16 cellular contexts compared by ENCODE assay signal in genomic region chr17:39213852-39214251, GRCh38. TPM values are rescaled to one million over a fixed set of nuclear protein-coding genes. Genes with fewer than 3 reads are reported as not detected.
DNase-seq lines count a peak whose midpoint lies in the region; ATAC-seq, FAIRE-seq and TF ChIP-seq lines count a peak whose summit lies in the region.
"Had no signal": no experiment of that assay in that cellular context is flagged by ENCODE, and none has a peak within 500 bp of the region (broad histone marks: within the 10 kb centered on the region; RNA-seq: fewer than 3 reads in every experiment).

No MANE protein-coding gene starts in this region.

- intact Hi-C loops in IMR-90 (cut with micrococcal nuclease) (no loop called here), left lung (cut with DNase I) (no loop called here), Right ventricle myocardium superior (cut with DNase I) (no loop called here), colonic mucosa (cut with DNase I) (no loop called here)

- no peak overlapping the region for H2BK120ac ChIP-seq in IMR-90 (ENCODE audit: low read depth, low read length)

- BruUV-seq in IMR-90 (replicated peaks; lab: Mats Ljungman, UMichigan): no TSS peak

- POLR2A ChIA-PET in IMR-90 (lab: Charles Lee; ENCODE audit: unreplicated experiment): no interaction called here

- no peak for FAIRE-seq in astrocyte (lab: Jason Lieb, UNC)

- H2BK5ac ChIP-seq in IMR-90 (ENCODE audit: low read depth, low read length, poor library complexity, severe bottlenecking): no peak overlapping the region

- H2BK20ac ChIP-seq in IMR-90 (ENCODE audit: low read depth, low read length): no peak overlapping the region

- TF ChIP-seq POLR2A in IMR-90 (IDR thresholded peaks at IDR 0.05; ENCODE audit: low read depth, low read length) (no peak), suprapubic skin (IDR thresholded peaks at IDR 0.05) (no peak)

- H3K14ac ChIP-seq in IMR-90 (replicated peaks; ENCODE audit: low read depth, low read length): no peak overlapping the region

- H3K56ac ChIP-seq in IMR-90 (ENCODE audit: extremely low read depth, insufficient read depth, low read length): no peak overlapping the region

- H3K9me3 ChIP-seq in IMR-90 (ENCODE audit: control insufficient read depth, insufficient read depth, low read length) (no peaks in the 10 kb centered on the region), astrocyte (ENCODE audit: insufficient read depth, low read depth, low read length) (no peaks in the 10 kb centered on the region), left lung (no peaks in the 10 kb centered on the region), colonic mucosa (no peaks in the 10 kb centered on the region), suprapubic skin (no peaks in the 10 kb centered on the region)
- H3K9me3 ChIP-seq: Caco-2, neutrophil had no signal

- no peaks in the 10 kb centered on the region for H3K79me1 ChIP-seq in IMR-90 (ENCODE audit: low read depth in 1 of 2, low read length in 2 of 2)

- TF ChIP-seq CTCF in IMR-90 (conservative IDR thresholded peaks at IDR 0.05; ENCODE audit: low read depth, low read length): no peak
- no peak for TF ChIP-seq CTCF in astrocyte (IDR thresholded peaks at IDR 0.05; ENCODE audit: insufficient read depth, low read depth, low read length)
- TF ChIP-seq CTCF in left lung (IDR thresholded peaks at IDR 0.05): no peak
- TF ChIP-seq CTCF in colonic mucosa (IDR thresholded peaks at IDR 0.05): no peak
- no peak for TF ChIP-seq CTCF in suprapubic skin (IDR thresholded peaks at IDR 0.05)

- H3K36me3 ChIP-seq in IMR-90 (ENCODE audit: control insufficient read depth, insufficient read depth, low read length): no peaks in the 10 kb centered on the region
- no peaks in the 10 kb centered on the region for H3K36me3 ChIP-seq in astrocyte (ENCODE audit: insufficient read depth, low read length)
- H3K36me3 ChIP-seq in left lung: no peaks in the 10 kb centered on the region
- no peaks in the 10 kb centered on the region for H3K36me3 ChIP-seq in colonic mucosa
- no peaks in the 10 kb centered on the region for H3K36me3 ChIP-seq in suprapubic skin
- H3K36me3 ChIP-seq: neutrophil had no signal

- no peak overlapping the region for H3K4me3 Mint-ChIP-seq in astrocyte (ENCODE audit: unreplicated experiment)
- H3K4me3 Mint-ChIP-seq: memory B cell; stimulated activated naive CD8-positive, alpha-beta T cell treated with anti-CD3 and anti-CD28 coated beads, Interleukin-15, Interleukin-2, amounts not matched to agents 100 ng/mL and 50 ng/mL, for 24 hours; T-helper 1 cell treated with Interleukin-12 subunit alpha and Interleukin-12 subunit beta and Interleukin-4 antibody, amounts not matched to agents 30 μg/mL and 1 μg/mL, for 36 hours had no signal

- H2AK5ac ChIP-seq in IMR-90 (ENCODE audit: low read depth, low read length): no peak overlapping the region

- 95% methylated on average over 6 of the region's 9 CpGs; no CpG with 5 or more reads in 1 of the 2 experiments for WGBS in IMR-90 (ENCODE audit: extremely low coverage in 2 of 2, insufficient read length in 1 of 2), 2 experiments
- WGBS in suprapubic skin: 98% methylated on average over 4 of the region's 9 CpGs

- no peaks in the 10 kb centered on the region for H3K79me2 ChIP-seq in astrocyte (ENCODE audit: insufficient read depth, low read length)

- no peak overlapping the region for H3K27ac Mint-ChIP-seq in astrocyte (ENCODE audit: unreplicated experiment)
- H3K27ac Mint-ChIP-seq: memory B cell; stimulated activated naive CD8-positive, alpha-beta T cell treated with anti-CD3 and anti-CD28 coated beads, Interleukin-15, Interleukin-2, amounts not matched to agents 100 ng/mL and 50 ng/mL, for 24 hours; T-helper 1 cell treated with Interleukin-12 subunit alpha and Interleukin-12 subunit beta and Interleukin-4 antibody, amounts not matched to agents 30 μg/mL and 1 μg/mL, for 36 hours had no signal

- no peak overlapping the region for H4K91ac ChIP-seq in IMR-90 (ENCODE audit: insufficient read depth, low read depth, low read length)

- H3K9me3 Mint-ChIP-seq in astrocyte (ENCODE audit: unreplicated experiment): no peaks in the 10 kb centered on the region
- H3K9me3 Mint-ChIP-seq: memory B cell; stimulated activated naive CD8-positive, alpha-beta T cell treated with anti-CD3 and anti-CD28 coated beads, Interleukin-15, Interleukin-2, amounts not matched to agents 100 ng/mL and 50 ng/mL, for 24 hours; T-helper 1 cell treated with Interleukin-12 subunit alpha and Interleukin-12 subunit beta and Interleukin-4 antibody, amounts not matched to agents 30 μg/mL and 1 μg/mL, for 36 hours had no signal

- DNase-seq in A172 (ENCODE audit: low spot score) (peak; percentile 81), IMR-90 (peak; percentile 22), astrocyte (ENCODE audit: low read depth) (peak; percentile 34), left lung (peak in 1 of 2 donors; percentile 81), Right ventricle myocardium superior (no peak), AML-193 (lab: John Stamatoyannopoulos, UW) (no peak), colonic mucosa (no peak), suprapubic skin (ENCODE audit: low spot score in 2 of 2) (no peak)
- DNase-seq: activated T-cell treated with anti-CD3 and anti-CD28 coated beads, Interleukin-2, amount 50 U/mL, for 48 hours; amniotic stem cell; Caco-2; dorsolateral prefrontal cortex had no signal

- dilution Hi-C loops in IMR-90 (cut with HindIII; ENCODE audit: low sequenced_read_pairs, unreplicated experiment): no loop called here

- H3K36me3 Mint-ChIP-seq in astrocyte (ENCODE audit: low read depth, unreplicated experiment): no peaks in the 10 kb centered on the region
- H3K36me3 Mint-ChIP-seq: memory B cell had no signal

- H4K5ac ChIP-seq in IMR-90 (ENCODE audit: low read depth, low read length): no peak overlapping the region

- H3K27me3 ChIP-seq in IMR-90 (ENCODE audit: control insufficient read depth, insufficient read depth, low read length) (peaks cover 34% of the 10 kb centered on the region), astrocyte (ENCODE audit: insufficient read depth, low read length) (peaks cover 14% of the 10 kb centered on the region), left lung (peaks cover 0 to 77% of the 10 kb centered on the region in 2 donors), colonic mucosa (no peaks in the 10 kb centered on the region), suprapubic skin (peaks cover 6% of the 10 kb centered on the region)

- H3K4me2 ChIP-seq in IMR-90 (ENCODE audit: low read depth, low read length) (no peak overlapping the region), astrocyte (ENCODE audit: low read length) (no peak overlapping the region)

- ATAC-seq in IMR-90 (ENCODE audit: low read depth) (no peak), left lung (peak; percentile 66), Right ventricle myocardium superior (ENCODE audit: poor library complexity) (no peak)

- H3K27me3 Mint-ChIP-seq in astrocyte (ENCODE audit: low read depth, unreplicated experiment): peaks cover 46% of the 10 kb centered on the region

- TF ChIP-seq RAD21 in IMR-90 (IDR thresholded peaks at IDR 0.05; ENCODE audit: low read length): no peak

- no peak overlapping the region for H3K18ac ChIP-seq in IMR-90 (ENCODE audit: low read depth, low read length)

- no peak overlapping the region for H3K4ac ChIP-seq in IMR-90 (ENCODE audit: low read depth, low read length)

- no peak overlapping the region for H2BK15ac ChIP-seq in IMR-90 (ENCODE audit: low read depth, low read length)

- H3K9ac ChIP-seq in IMR-90 (ENCODE audit: low read depth, low read length) (no peak overlapping the region), astrocyte (ENCODE audit: low read length) (no peak overlapping the region), colonic mucosa (ENCODE audit: low read depth in 2 of 2, low read length in 2 of 2) (no peak overlapping the region)

- H4K8ac ChIP-seq in IMR-90 (ENCODE audit: low read depth in 2 of 2, low read length in 2 of 2): no peak overlapping the region

- no peak overlapping the region for H3K27ac ChIP-seq in IMR-90 (ENCODE audit: insufficient read depth, low read length)
- H3K27ac ChIP-seq in astrocyte (ENCODE audit: low read depth, low read length): no peak overlapping the region
- no peak overlapping the region for H3K27ac ChIP-seq in left lung
- H3K27ac ChIP-seq in colonic mucosa: no peak overlapping the region
- no peak overlapping the region for H3K27ac ChIP-seq in suprapubic skin
- H3K27ac ChIP-seq: neutrophil had no signal

- H2AFZ ChIP-seq in IMR-90 (replicated peaks; ENCODE audit: low read length, poor library complexity) (peak overlapping the region; percentile 58), astrocyte (ENCODE audit: low read depth, low read length) (no peak overlapping the region)

- H3K23ac ChIP-seq in IMR-90 (ENCODE audit: low read depth, low read length): no peak overlapping the region

- in situ Hi-C loops in IMR-90 (cut with MboI; ENCODE audit: low sequenced_read_pairs): no loop called here

- H2AK9ac ChIP-seq in IMR-90 (replicated peaks; ENCODE audit: low read depth, low read length, poor library complexity): no peak overlapping the region

- no peak for TF ChIP-seq EP300 in suprapubic skin (IDR thresholded peaks at IDR 0.05)

- CTCF ChIA-PET in IMR-90 (lab: Yijun Ruan, JAX): no interaction called here

- peaks cover 10% of the 10 kb centered on the region for H3K4me1 ChIP-seq in IMR-90 (ENCODE audit: control insufficient read depth, insufficient read depth, low read length)
- H3K4me1 ChIP-seq in astrocyte (ENCODE audit: insufficient read depth, low read length): peaks cover 13% of the 10 kb centered on the region
- peaks cover 7 to 20% of the 10 kb centered on the region in 2 donors for H3K4me1 ChIP-seq in left lung
- peaks cover 12% of the 10 kb centered on the region for H3K4me1 ChIP-seq in colonic mucosa
- H3K4me1 ChIP-seq in suprapubic skin: peaks cover 48% of the 10 kb centered on the region
- H3K4me1 ChIP-seq: Caco-2 had no signal

- peaks cover 2% of the 10 kb centered on the region for H3K4me1 Mint-ChIP-seq in astrocyte (ENCODE audit: low read depth, unreplicated experiment)

- H3K4me3 ChIP-seq in IMR-90 (ENCODE audit: insufficient read depth, low read depth, low read length) (no peak overlapping the region), astrocyte (ENCODE audit: insufficient read depth, low read depth, low read length) (no peak overlapping the region), left lung (no peak overlapping the region), colonic mucosa (no peak overlapping the region), suprapubic skin (no peak overlapping the region)
- H3K4me3 ChIP-seq: dorsolateral prefrontal cortex had no signal

- H4K20me1 ChIP-seq in IMR-90 (ENCODE audit: insufficient read depth, low read length) (no peaks in the 10 kb centered on the region), astrocyte (ENCODE audit: insufficient read depth, low read length) (no peaks in the 10 kb centered on the region)

- peaks cover 7% of the 10 kb centered on the region for H3K9me1 ChIP-seq in IMR-90 (ENCODE audit: insufficient read depth, low read length)

RNA-seq across cellular contexts. Expression of gene STAC2, which starts 11.9 kb away (rescaled TPM):
- 0.12 TPM in 1 of 2 replicates, not detected in the other for total RNA-seq in A172 (2014; rRNA removed; shearing (Covaris generic))
- total RNA-seq in IMR-90 (2012; rRNA removed): not detected in 2 replicates
- 0.02 and 0.03 TPM in 2 replicates for polyA plus RNA-seq in IMR-90 (2012; rRNA removed)
- 0.01 and 0.02 TPM in 2 replicates for polyA plus RNA-seq in IMR-90 (2012; cell fraction: cytosol; rRNA removed)
- polyA plus RNA-seq in IMR-90 (2012; cell fraction: nucleus; rRNA removed; ENCODE audit: low replicate concordance): 0.02 and 0.08 TPM in 2 replicates
- not detected in 2 replicates for total RNA-seq in astrocyte
- total RNA-seq in left lung: under 1 TPM; 0.17 to 0.55 TPM
- total RNA-seq in Right ventricle myocardium superior: 1.4 TPM
- total RNA-seq in colonic mucosa: under 1 TPM; 0.11 to 0.15 TPM
- total RNA-seq in suprapubic skin: 10 to 100 TPM; 10.9 to 26.4 (median 16.5) TPM

RNA-seq across cellular contexts. Expression of gene RPL19, which starts 13.8 kb away (rescaled TPM):
- total RNA-seq in A172 (2014; rRNA removed; shearing (Covaris generic)): 2,332 and 2,918 TPM in 2 replicates
- total RNA-seq in IMR-90 (2012; rRNA removed): 2,298 and 2,466 TPM in 2 replicates
- polyA plus RNA-seq in IMR-90 (2012; rRNA removed): 2,030 and 2,101 TPM in 2 replicates
- polyA plus RNA-seq in IMR-90 (2012; cell fraction: cytosol; rRNA removed): 3,418 and 5,498 TPM in 2 replicates
- 579 and 1,052 TPM in 2 replicates for polyA plus RNA-seq in IMR-90 (2012; cell fraction: nucleus; rRNA removed; ENCODE audit: low replicate concordance)
- total RNA-seq in astrocyte: 1,346 and 1,451 TPM in 2 replicates
- 1,000 to 10,000 TPM; 1,286 to 1,367 TPM for total RNA-seq in left lung
- total RNA-seq in Right ventricle myocardium superior: 934 TPM
- 1,000 to 10,000 TPM; 1,557 to 1,567 TPM for total RNA-seq in colonic mucosa
- 1,000 to 10,000 TPM; 2,327 to 3,514 (median 3,192) TPM for total RNA-seq in suprapubic skin

RNA-seq across cellular contexts. Expression of gene CACNB1, which starts 16.4 kb away (rescaled TPM):
- total RNA-seq in A172 (2014; rRNA removed; shearing (Covaris generic)): 4.0 and 4.5 TPM in 2 replicates
- total RNA-seq in IMR-90 (2012; rRNA removed) (2.5 TPM in 2 replicates), astrocyte (16.6 and 16.9 TPM in 2 replicates), left lung (10 to 100 TPM; 23.8 to 31.4 TPM), Right ventricle myocardium superior (4.6 TPM), colonic mucosa (1 to 10 TPM; 5.9 to 8.8 TPM), suprapubic skin (10 to 100 TPM in 2 of 4 donors, 1 to 10 TPM in 2; 7.9 to 32.9 (median 17.1) TPM)
- polyA plus RNA-seq in IMR-90 (2012; rRNA removed): 7.3 and 8.6 TPM in 2 replicates
- 4.2 and 4.6 TPM in 2 replicates for polyA plus RNA-seq in IMR-90 (2012; cell fraction: cytosol; rRNA removed)
- 46.8 and 65.5 TPM in 2 replicates for polyA plus RNA-seq in IMR-90 (2012; cell fraction: nucleus; rRNA removed; ENCODE audit: low replicate concordance)

RNA-seq across cellular contexts. Expression of gene ARL5C, which starts 47.9 kb away (rescaled TPM):
- total RNA-seq in A172 (2014; rRNA removed; shearing (Covaris generic)): not detected in 2 replicates
- total RNA-seq in IMR-90 (2012; rRNA removed): not detected in 2 replicates
- not detected in 2 replicates for polyA plus RNA-seq in IMR-90 (2012; rRNA removed)
- polyA plus RNA-seq in IMR-90 (2012; cell fraction: cytosol; rRNA removed): not detected in 2 replicates
- polyA plus RNA-seq in IMR-90 (2012; cell fraction: nucleus; rRNA removed; ENCODE audit: low replicate concordance): not detected in 2 replicates
- total RNA-seq in astrocyte: not detected in 2 replicates
- not detected for total RNA-seq in left lung
- not detected for total RNA-seq in Right ventricle myocardium superior
- not detected for total RNA-seq in colonic mucosa
- not detected for total RNA-seq in suprapubic skin
- total RNA-seq: Caco-2 had no signal

Comparison
In these comparisons a context has a peak if more than half of its experiments do, and no peak if none do; other contexts are left out.
1. DNase-seq: peak in A172 (single experiment), IMR-90 (single experiment) and astrocyte (single experiment); none in Right ventricle myocardium superior (single experiment), AML-193 (0 of 2), colonic mucosa (single experiment) and suprapubic skin (0 of 2).